In genomic region chr7:2283074-2283473, GRCh38 we compare ENCODE assay signal across 1 cellular context.
TF ChIP-seq lines count a peak whose summit lies in the region.

No MANE protein-coding gene starts in this region.

TF ChIP-seq in GM23338, 12 proteins besides CTCF, POLR2A, EP300 and RAD21 (continued from another document):
- TF ChIP-seq ZNF462 (CRISPR knock-in tag; IDR thresholded peaks at IDR 0.05) (no peak), JUNB (IDR thresholded peaks at IDR 0.05; ENCODE audit: unreplicated experiment) (no peak), NANOG (IDR thresholded peaks at IDR 0.05; ENCODE audit: borderline replicate concordance) (no peak), STAT1 (IDR thresholded peaks at IDR 0.05; ENCODE audit: unreplicated experiment) (no peak), ETS1 (IDR thresholded peaks at IDR 0.05) (no peak), EZH2 (IDR thresholded peaks at IDR 0.05; ENCODE audit: low read depth, unreplicated experiment) (no peak)
TF ChIP-seq in GM23338: peak in this region for 0.
